1 cellular context compared by ENCODE assay signal in genomic region chr12:7130791-7131501, GRCh38.
TF ChIP-seq lines count a peak whose summit lies in the region.

No MANE protein-coding gene starts in this region.

TF ChIP-seq in HepG2, 621 proteins besides CTCF, POLR2A, EP300 and RAD21 (continued from another document and continues in another):
- TF ChIP-seq ZBED4 (CRISPR knock-in tag; IDR thresholded peaks at IDR 0.05; ENCODE audit: borderline replicate concordance) (no peak), ZBTB7B (CRISPR knock-in tag; IDR thresholded peaks at IDR 0.05) (no peak), KMT2B (CRISPR knock-in tag; IDR thresholded peaks at IDR 0.05) (no peak), GATAD1 (CRISPR knock-in tag; IDR thresholded peaks at IDR 0.05) (0 out of 2 replicates have a peak, but pooled peaks have one; percentile 23), ZNF607 (CRISPR knock-in tag; IDR thresholded peaks at IDR 0.05; ENCODE audit: borderline replicate concordance) (peak; percentile 34; the same call in 1 of the 2 replicates), JUND (CRISPR knock-in tag; IDR thresholded peaks at IDR 0.05) (no peak), ZNF780A (CRISPR knock-in tag; IDR thresholded peaks at IDR 0.05) (0 out of 2 replicates have a peak, but pooled peaks have one; percentile 34), ARNT (IDR thresholded peaks at IDR 0.05) (no peak), MEIS1 (CRISPR knock-in tag; IDR thresholded peaks at IDR 0.05; ENCODE audit: borderline replicate concordance) (peak; percentile 18; the same call in 1 of the 2 replicates), ZNF747 (CRISPR knock-in tag; IDR thresholded peaks at IDR 0.05; ENCODE audit: borderline replicate concordance) (no peak), ZNF431 (CRISPR knock-in tag; IDR thresholded peaks at IDR 0.05; ENCODE audit: borderline replicate concordance, low read depth) (no peak), DR1 (CRISPR knock-in tag; IDR thresholded peaks at IDR 0.05) (no peak), NFATC3 (CRISPR knock-in tag; IDR thresholded peaks at IDR 0.05) (no peak), LRRFIP1 (CRISPR knock-in tag; conservative IDR thresholded peaks at IDR 0.05) (no peak), SOX5 (CRISPR knock-in tag; IDR thresholded peaks at IDR 0.05; ENCODE audit: borderline replicate concordance) (no peak), SP140L (CRISPR knock-in tag; IDR thresholded peaks at IDR 0.05; ENCODE audit: borderline replicate concordance) (no peak), ZGPAT (CRISPR knock-in tag; IDR thresholded peaks at IDR 0.05) (no peak), SAP130 (CRISPR knock-in tag; IDR thresholded peaks at IDR 0.05; ENCODE audit: low read depth) (peak; percentile 89), ZXDC (CRISPR knock-in tag; IDR thresholded peaks at IDR 0.05) (no peak), ESRRA (CRISPR knock-in tag; IDR thresholded peaks at IDR 0.05; ENCODE audit: low read depth) (no peak), CCAR2 (optimal IDR thresholded peaks at IDR 0.05; ENCODE audit: low read depth, low read length) (no peak), ZNF18 (CRISPR knock-in tag; IDR thresholded peaks at IDR 0.05; ENCODE audit: insufficient replicate concordance) (no peak), GFI1 (CRISPR knock-in tag; IDR thresholded peaks at IDR 0.05; ENCODE audit: borderline replicate concordance) (no peak), IRX3 (CRISPR knock-in tag; IDR thresholded peaks at IDR 0.05; ENCODE audit: borderline replicate concordance, low read depth) (no peak), ZNF710 (CRISPR knock-in tag; IDR thresholded peaks at IDR 0.05; ENCODE audit: borderline replicate concordance) (no peak), BRD4 (CRISPR knock-in tag; IDR thresholded peaks at IDR 0.05) (no peak), ZNF746 (CRISPR knock-in tag; IDR thresholded peaks at IDR 0.05) (peak; percentile 97), ZSCAN20 (CRISPR knock-in tag; IDR thresholded peaks at IDR 0.05; ENCODE audit: borderline replicate concordance) (no peak), SSRP1 (CRISPR knock-in tag; IDR thresholded peaks at IDR 0.05) (no peak), HNRNPH1 (optimal IDR thresholded peaks at IDR 0.05; ENCODE audit: low read depth, low read length) (no peak), PATZ1 (CRISPR knock-in tag; IDR thresholded peaks at IDR 0.05) (peak; percentile 22; the same call in 1 of the 2 replicates), TFE3 (CRISPR knock-in tag; IDR thresholded peaks at IDR 0.05) (no peak), PITX1 (CRISPR knock-in tag; IDR thresholded peaks at IDR 0.05) (0 out of 2 replicates have a peak, but pooled peaks have one; percentile 43), ZNF639 (CRISPR knock-in tag; conservative IDR thresholded peaks at IDR 0.05) (no peak), ZNF333 (CRISPR knock-in tag; IDR thresholded peaks at IDR 0.05; ENCODE audit: borderline replicate concordance) (no peak), PCBP1 (IDR thresholded peaks at IDR 0.05; ENCODE audit: borderline replicate concordance, low read depth, low read length) (0 out of 2 replicates have a peak, but pooled peaks have one; percentile 45), ZNF800 (CRISPR knock-in tag; IDR thresholded peaks at IDR 0.05) (no peak), RARG (CRISPR knock-in tag; IDR thresholded peaks at IDR 0.05; ENCODE audit: low read depth) (no peak)
